In genomic region chr10:60021324-60021723, GRCh38 we compare ENCODE assay signal across 14 cellular contexts.
DNase-seq lines count a peak whose midpoint lies in the region; ATAC-seq lines count a peak whose summit lies in the region.
"Had no signal": no experiment of that assay in that cellular context is flagged by ENCODE, and none has a peak within 500 bp of the region (broad histone marks: within the 10 kb centered on the region; RNA-seq: fewer than 3 reads in every experiment).

No MANE protein-coding gene starts in this region.

- intact Hi-C loops in head of caudate nucleus (cut with DNase I), result no loop called here

- H3K27ac Mint-ChIP-seq in activated naive CD4-positive, alpha-beta T cell treated with anti-CD3 and anti-CD28 coated beads, Interleukin-2, amount 50 U/mL, for 72 hours, result no peak overlapping the region
- H3K27ac Mint-ChIP-seq: B cell; CD4-positive, alpha-beta T cell; HFFc6 had no signal

- H3K9me3 Mint-ChIP-seq in activated naive CD4-positive, alpha-beta T cell treated with anti-CD3 and anti-CD28 coated beads, Interleukin-2, amount 50 U/mL, for 72 hours, result peaks cover 0 to 5% of the 10 kb centered on the region in 2 donors
- H3K9me3 Mint-ChIP-seq: CD4-positive, alpha-beta T cell; HFFc6 had no signal

- ATAC-seq in activated naive CD4-positive, alpha-beta T cell treated with anti-CD3 and anti-CD28 coated beads, Interleukin-2, amount 50 U/mL, for 72 hours, result peak; percentile 24 to 60
- ATAC-seq: HepG2 had no signal

- no peaks in the 10 kb centered on the region for H3K36me3 Mint-ChIP-seq in activated naive CD4-positive, alpha-beta T cell treated with anti-CD3 and anti-CD28 coated beads, Interleukin-2, amount 50 U/mL, for 72 hours

- DNase-seq in activated naive CD4-positive, alpha-beta T cell treated with anti-CD3 and anti-CD28 coated beads, Interleukin-2, amount 50 U/mL, for 72 hours (ENCODE audit: low spot score in 2 of 2), result no peak
- DNase-seq in activated naive CD4-positive, alpha-beta T cell treated with anti-CD3 and anti-CD28 coated beads, Interleukin-2, amount 50 U/mL, for 16 hours, result no peak
- DNase-seq in head of caudate nucleus (peak in 22 of 42 donors; percentile 5 to 84 (median 56)), renal cortical epithelial cell (ENCODE audit: low read depth) (peak; percentile 5), NCI-H1092 (lab: John Stamatoyannopoulos, UW) (no peak), COR-L47 (lab: John Stamatoyannopoulos, UW) (no peak), NCI-H2029 treated with DMSO at 0.1 percent for 48 hours (lab: John Stamatoyannopoulos, UW) (no peak)
- DNase-seq: C1 segment of cervical spinal cord; CD4-positive, alpha-beta T cell; DMS153; GF-D8; HFFc6 had no signal

Comparison
In these comparisons a context has a peak if more than half of its experiments do, and no peak if none do; other contexts are left out.
1. DNase-seq: peak in head of caudate nucleus (22 of 42) and renal cortical epithelial cell (single experiment); none in activated naive CD4-positive, alpha-beta T cell treated with anti-CD3 and anti-CD28 coated beads, Interleukin-2, amount 50 U/mL, for 72 hours (0 of 2), activated naive CD4-positive, alpha-beta T cell treated with anti-CD3 and anti-CD28 coated beads, Interleukin-2, amount 50 U/mL, for 16 hours (single experiment), NCI-H1092 (single experiment), COR-L47 (single experiment) and NCI-H2029 treated with DMSO at 0.1 percent for 48 hours (single experiment).